22 cellular contexts compared by ENCODE assay signal in genomic region chr2:10610213-10610892, GRCh38.
DNase-seq lines count a peak whose midpoint lies in the region; ATAC-seq, FAIRE-seq and TF ChIP-seq lines count a peak whose summit lies in the region.
"Had no signal": no experiment of that assay in that cellular context is flagged by ENCODE, and none has a peak within 500 bp of the region (broad histone marks: within the 10 kb centered on the region; RNA-seq: fewer than 3 reads in every experiment).

No MANE protein-coding gene starts in this region.

- RAD21 ChIA-PET in GM12878 (lab: Charles Lee; ENCODE audit: unreplicated experiment), result no interaction called here

- TF ChIP-seq CTCF in Caco-2 (IDR thresholded peaks at IDR 0.05; ENCODE audit: insufficient read depth in 1 of 2, low read depth in 1 of 2, low read length in 1 of 2, severe bottlenecking in 1 of 2, unreplicated experiment in 1 of 2) (no peak), GM12878 (IDR thresholded peaks at IDR 0.05 in 2 of 3, conservative IDR thresholded peaks at IDR 0.05 in 1 of 3; ENCODE audit: control insufficient read depth in 2 of 3, extremely low read depth in 1 of 3, insufficient read depth in 1 of 3, low read depth in 3 of 3, low read length in 3 of 3) (no peak), esophagus muscularis mucosa (IDR thresholded peaks at IDR 0.05) (no peak), mucosa of descending colon (IDR thresholded peaks at IDR 0.05) (no peak), lower leg skin (IDR thresholded peaks at IDR 0.05) (no peak)

- H3K27me3 ChIP-seq in Caco-2 (replicated peaks; ENCODE audit: control insufficient read depth, insufficient read depth, low read length), result no peaks in the 10 kb centered on the region
- H3K27me3 ChIP-seq in GM12878 (replicated peaks in 1 of 2; ENCODE audit: control insufficient read depth in 2 of 2, insufficient read depth in 2 of 2, low read length in 1 of 2), result no peaks in the 10 kb centered on the region
- no peaks in the 10 kb centered on the region for H3K27me3 ChIP-seq in esophagus muscularis mucosa
- H3K27me3 ChIP-seq: BE2C had no signal

- H3K4me3 ChIP-seq in Caco-2 (ENCODE audit: low read depth, low read length), result no peak overlapping the region
- H3K4me3 ChIP-seq in GM12878, result no peak overlapping the region
- no peak overlapping the region for H3K4me3 ChIP-seq in esophagus muscularis mucosa
- no peak overlapping the region for H3K4me3 ChIP-seq in mucosa of descending colon
- H3K4me3 ChIP-seq in lower leg skin (ENCODE audit: low read depth, poor library complexity, severe bottlenecking), result no peak overlapping the region
- H3K4me3 ChIP-seq: K562 had no signal

- no peaks in the 10 kb centered on the region for H3K9me3 ChIP-seq in Caco-2
- H3K9me3 ChIP-seq in GM12878 (replicated peaks; ENCODE audit: control insufficient read depth, insufficient read depth, low read length), result no peaks in the 10 kb centered on the region
- H3K9me3 ChIP-seq in esophagus muscularis mucosa, result no peaks in the 10 kb centered on the region
- no peaks in the 10 kb centered on the region for H3K9me3 ChIP-seq in mucosa of descending colon
- H3K9me3 ChIP-seq: BE2C had no signal

- CTCF ChIA-PET in Caco-2 (lab: Charles Lee) (interaction anchor here (1.5 kb wide), 1 partner anchor 12 kb away, joined by 3 read pairs; no protein-coding TSS in a partner anchor), GM12878 (lab: Yijun Ruan, JAX) (interaction anchor here (0.5 to 0.6 kb wide), 2 partner anchors 9 to 26 kb away, joined by 3 read pairs; no protein-coding TSS in a partner anchor)

- SMC1A ChIA-PET in GM12878 (lab: Charles Lee; ENCODE audit: uncharacterized antibody, unreplicated experiment), result no interaction called here

- TF ChIP-seq EP300 in GM12878 (IDR thresholded peaks at IDR 0.05; ENCODE audit: borderline replicate concordance in 1 of 2, control insufficient read depth in 1 of 2, low read depth in 2 of 2, low read length in 2 of 2), result no peak
- no peak for TF ChIP-seq EP300 in esophagus muscularis mucosa (IDR thresholded peaks at IDR 0.05)

- H4K20me1 ChIP-seq in GM12878 (ENCODE audit: control insufficient read depth, insufficient read depth), result no peaks in the 10 kb centered on the region

- in situ Hi-C loops in GM12878 (cut with MboI), result no loop called here

- intact Hi-C loops in Caco-2 (cut with micrococcal nuclease; ENCODE audit: unreplicated experiment), result loop anchor here (1.0 kb wide), 2 partner anchors 8 to 26 kb away; no protein-coding TSS in a partner anchor
- intact Hi-C loops in GM12878 (cut with micrococcal nuclease; ENCODE audit: unreplicated experiment), result no loop called here
- intact Hi-C loops in esophagus muscularis mucosa (cut with DNase I), result no loop called here
- intact Hi-C loops in mucosa of descending colon (cut with DNase I, micrococcal nuclease), result no loop called here
- intact Hi-C loops in lower leg skin (cut with DNase I; ENCODE audit: low total_unique reads), result no loop called here

- POLR2A ChIA-PET in Caco-2 (lab: Charles Lee), result interaction anchor here (0.5 kb wide), 1 partner anchor 162 kb away, joined by 3 read pairs; the partner anchor contains the start of gene ODC1
- POLR2A ChIA-PET in GM12878 (lab: Charles Lee), result no interaction called here

- H3K27ac ChIP-seq in GM12878 (ENCODE audit: control insufficient read depth, insufficient read depth) (no peak overlapping the region), esophagus muscularis mucosa (replicated peaks in 1 of 4) (no peak overlapping the region)

- H3K4me1 Mint-ChIP-seq in Caco-2 (ENCODE audit: low read depth, unreplicated experiment), result no peaks in the 10 kb centered on the region
- no peaks in the 10 kb centered on the region for H3K4me1 Mint-ChIP-seq in immature natural killer cell

- H3K9me3 Mint-ChIP-seq in Caco-2 (ENCODE audit: unreplicated experiment) (no peaks in the 10 kb centered on the region), immature natural killer cell (no peaks in the 10 kb centered on the region)
- H3K9me3 Mint-ChIP-seq: CD4-positive, CD25-positive, alpha-beta regulatory T cell; CD8-positive, alpha-beta memory T cell; HFFc6 had no signal

- peak overlapping the region; percentile 6 for H3K27ac Mint-ChIP-seq in Caco-2 (ENCODE audit: unreplicated experiment)
- no peak overlapping the region for H3K27ac Mint-ChIP-seq in immature natural killer cell
- H3K27ac Mint-ChIP-seq: CD4-positive, CD25-positive, alpha-beta regulatory T cell; HFFc6 had no signal

- H3K9ac ChIP-seq in GM12878 (ENCODE audit: control insufficient read depth, insufficient read depth, low read length), result no peak overlapping the region

- H3K4me2 ChIP-seq in GM12878 (ENCODE audit: control insufficient read depth, insufficient read depth), result no peak overlapping the region

- H3K27me3 Mint-ChIP-seq in Caco-2 (ENCODE audit: insufficient read depth, unreplicated experiment), result no peaks in the 10 kb centered on the region
- no peaks in the 10 kb centered on the region for H3K27me3 Mint-ChIP-seq in immature natural killer cell (ENCODE audit: low read depth in 3 of 3)
- H3K27me3 Mint-ChIP-seq: CD4-positive, CD25-positive, alpha-beta regulatory T cell; CD8-positive, alpha-beta memory T cell had no signal

- 98% methylated on average over 3 of the region's 3 CpGs for WGBS in GM12878 (ENCODE audit: insufficient coverage, insufficient replicate concordance, low lambda C conversion rate, missing lambda C conversion rate)
- 92% methylated on average over 3 of the region's 3 CpGs for WGBS in esophagus muscularis mucosa
- WGBS in lower leg skin, 2 donors, result 89 to 97% methylated on average over 3 of the region's 3 CpGs

- H3K79me2 ChIP-seq in GM12878 (ENCODE audit: control insufficient read depth, insufficient read depth, low read length), result no peaks in the 10 kb centered on the region

- peaks cover 8% of the 10 kb centered on the region for H3K36me3 Mint-ChIP-seq in Caco-2 (ENCODE audit: insufficient read depth, unreplicated experiment)
- peaks cover 0 to 10% (median 5%) of the 10 kb centered on the region in 3 donors for H3K36me3 Mint-ChIP-seq in immature natural killer cell

- BruUV-seq in Caco-2 (replicated peaks; lab: Mats Ljungman, UMichigan), result TSS peak; percentile 49
- TSS peak; percentile 26 for BruUV-seq in GM12878 (replicated peaks; lab: Mats Ljungman, UMichigan)

- H3K4me3 Mint-ChIP-seq in Caco-2 (ENCODE audit: unreplicated experiment) (no peak overlapping the region), immature natural killer cell (no peak overlapping the region)
- H3K4me3 Mint-ChIP-seq: CD4-positive, CD25-positive, alpha-beta regulatory T cell; CD8-positive, alpha-beta memory T cell; HFFc6 had no signal

- FAIRE-seq in GM12878 (lab: Jason Lieb, UNC), result no peak
- FAIRE-seq: GM19239, HTR-8/SVneo, K562 had no signal

- H3K4me1 ChIP-seq in Caco-2, result peaks cover 13% of the 10 kb centered on the region
- H3K4me1 ChIP-seq in GM12878 (ENCODE audit: control insufficient read depth, insufficient read depth, low read length), result no peaks in the 10 kb centered on the region
- H3K4me1 ChIP-seq in esophagus muscularis mucosa, result no peaks in the 10 kb centered on the region
- H3K4me1 ChIP-seq in mucosa of descending colon (ENCODE audit: low read depth), result no peaks in the 10 kb centered on the region

- no peak for ATAC-seq in GM12878
- ATAC-seq in mucosa of descending colon, result peak; percentile 87
- ATAC-seq in HG03196 (IDR thresholded peaks at IDR 0.05; ENCODE audit: unreplicated experiment), result no peak
- ATAC-seq: K562 had no signal

- no peak overlapping the region for H2AFZ ChIP-seq in GM12878 (ENCODE audit: control insufficient read depth, low read depth, low read length)

- no peak for TF ChIP-seq RAD21 in GM12878 (IDR thresholded peaks at IDR 0.05; ENCODE audit: insufficient read depth, low read depth, low read length)

- peak; percentile 40 to 74 for DNase-seq in Caco-2
- no peak for DNase-seq in GM12878 (ENCODE audit: low read depth, low spot score)
- peak; percentile 8 for DNase-seq in esophagus muscularis mucosa (ENCODE audit: extremely low spot score)
- DNase-seq in mucosa of descending colon, result peak in 1 of 3 donors; percentile 29
- no peak for DNase-seq in lower leg skin (ENCODE audit: low spot score in 2 of 2)
- no peak for DNase-seq in iPS-NIHi11 (ENCODE audit: low spot score)
- DNase-seq in immature natural killer cell, result no peak
- DNase-seq: ACHN; BE2C; C1 segment of cervical spinal cord; CD4-positive, CD25-positive, alpha-beta regulatory T cell; CD8-positive, alpha-beta memory T cell; DMS153; DMS79 treated with DMSO at 0.1 percent for 48 hours; GF-D8; HCEC 1CT; HFFc6; IMR-90 had no signal

- H3K36me3 ChIP-seq in Caco-2 (ENCODE audit: control insufficient read depth, insufficient read depth, low read length) (peaks cover 2% of the 10 kb centered on the region; the same call in 1 of the 2 replicates), GM12878 (ENCODE audit: control insufficient read depth in 2 of 2, insufficient read depth in 2 of 2, low read length in 1 of 2) (no peaks in the 10 kb centered on the region; a peak in 1 of 4 replicates), esophagus muscularis mucosa (peaks cover 6 to 32% (median 12%) of the 10 kb centered on the region in 4 donors), mucosa of descending colon (ENCODE audit: low read depth) (no peaks in the 10 kb centered on the region)

- TF ChIP-seq POLR2A in GM12878 (IDR thresholded peaks at IDR 0.05; ENCODE audit: low read depth, low read length), result no peak
- TF ChIP-seq POLR2A in esophagus muscularis mucosa (IDR thresholded peaks at IDR 0.05; ENCODE audit: low read depth), result no peak
- no peak for TF ChIP-seq POLR2A in lower leg skin (IDR thresholded peaks at IDR 0.05)

TF ChIP-seq in GM12878, 131 proteins besides CTCF, POLR2A, EP300 and RAD21 (continues in another document):
- no peak for TF ChIP-seq RBBP5 (conservative IDR thresholded peaks at IDR 0.05)
- no peak for TF ChIP-seq MTA2 (IDR thresholded peaks at IDR 0.05; ENCODE audit: low read depth)
- TF ChIP-seq, protein P1, sequence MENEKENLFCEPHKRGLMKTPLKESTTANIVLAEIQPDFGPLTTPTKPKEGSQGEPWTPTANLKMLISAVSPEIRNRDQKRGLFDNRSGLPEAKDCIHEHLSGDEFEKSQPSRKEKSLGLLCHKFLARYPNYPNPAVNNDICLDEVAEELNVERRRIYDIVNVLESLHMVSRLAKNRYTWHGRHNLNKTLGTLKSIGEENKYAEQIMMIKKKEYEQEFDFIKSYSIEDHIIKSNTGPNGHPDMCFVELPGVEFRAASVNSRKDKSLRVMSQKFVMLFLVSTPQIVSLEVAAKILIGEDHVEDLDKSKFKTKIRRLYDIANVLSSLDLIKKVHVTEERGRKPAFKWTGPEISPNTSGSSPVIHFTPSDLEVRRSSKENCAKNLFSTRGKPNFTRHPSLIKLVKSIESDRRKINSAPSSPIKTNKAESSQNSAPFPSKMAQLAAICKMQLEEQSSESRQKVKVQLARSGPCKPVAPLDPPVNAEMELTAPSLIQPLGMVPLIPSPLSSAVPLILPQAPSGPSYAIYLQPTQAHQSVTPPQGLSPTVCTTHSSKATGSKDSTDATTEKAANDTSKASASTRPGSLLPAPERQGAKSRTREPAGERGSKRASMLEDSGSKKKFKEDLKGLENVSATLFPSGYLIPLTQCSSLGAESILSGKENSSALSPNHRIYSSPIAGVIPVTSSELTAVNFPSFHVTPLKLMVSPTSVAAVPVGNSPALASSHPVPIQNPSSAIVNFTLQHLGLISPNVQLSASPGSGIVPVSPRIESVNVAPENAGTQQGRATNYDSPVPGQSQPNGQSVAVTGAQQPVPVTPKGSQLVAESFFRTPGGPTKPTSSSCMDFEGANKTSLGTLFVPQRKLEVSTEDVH (IDR thresholded peaks at IDR 0.05; ENCODE audit: low read depth, partially characterized antibody), result no peak

Comparison
In these comparisons a context has a peak if more than half of its experiments do, and no peak if none do; other contexts are left out.
1. DNase-seq: peak in Caco-2 (2 of 2) and esophagus muscularis mucosa (single experiment); none in GM12878 (single experiment), lower leg skin (0 of 2), iPS-NIHi11 (single experiment) and immature natural killer cell (0 of 3).